Comparison of ENCODE assay signal across 8 cellular contexts in the genomic region with DNA sequence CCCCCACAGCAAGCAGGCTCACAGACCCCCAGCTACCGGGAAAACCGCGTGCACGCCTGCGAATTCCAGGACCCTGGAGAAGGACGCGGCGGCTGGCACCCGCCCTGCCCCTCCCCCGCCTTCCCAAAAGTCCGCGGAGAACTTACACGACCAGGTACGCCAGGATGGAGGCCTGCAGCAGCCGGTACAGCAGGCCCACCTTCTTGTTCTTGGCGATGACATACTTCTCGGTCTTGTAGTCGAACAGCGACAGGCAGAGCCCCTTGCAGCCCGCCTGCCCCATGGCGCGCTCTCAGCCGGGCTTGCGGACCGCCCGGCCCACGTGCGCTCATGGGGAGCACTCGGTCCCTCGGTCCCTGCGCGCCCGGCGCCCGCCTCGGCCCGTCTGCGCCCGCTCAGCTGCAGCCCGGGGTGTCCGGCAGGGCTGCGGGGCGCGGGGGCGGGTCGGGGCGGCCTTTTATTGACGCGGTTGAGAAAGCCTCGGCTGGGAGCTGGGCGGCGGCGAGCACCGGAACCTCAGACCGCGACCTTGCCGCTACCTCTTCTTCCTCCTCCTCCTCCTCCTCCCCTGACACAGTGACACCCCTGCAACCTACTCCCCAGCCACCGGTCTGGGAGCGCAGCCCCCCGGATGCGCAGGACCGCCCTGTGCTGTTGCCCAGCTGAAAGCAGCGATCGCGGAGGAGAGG. TPM values are rescaled to one million over a fixed set of nuclear protein-coding genes. Genes with fewer than 3 reads are reported as not detected.
DNase-seq lines count a peak whose midpoint lies in the region; ATAC-seq, FAIRE-seq and TF ChIP-seq lines count a peak whose summit lies in the region.
"Had no signal": no experiment of that assay in that cellular context is flagged by ENCODE, and none has a peak within 500 bp of the region (broad histone marks: within the 10 kb centered on the region; RNA-seq: fewer than 3 reads in every experiment).

A gene with protein sequence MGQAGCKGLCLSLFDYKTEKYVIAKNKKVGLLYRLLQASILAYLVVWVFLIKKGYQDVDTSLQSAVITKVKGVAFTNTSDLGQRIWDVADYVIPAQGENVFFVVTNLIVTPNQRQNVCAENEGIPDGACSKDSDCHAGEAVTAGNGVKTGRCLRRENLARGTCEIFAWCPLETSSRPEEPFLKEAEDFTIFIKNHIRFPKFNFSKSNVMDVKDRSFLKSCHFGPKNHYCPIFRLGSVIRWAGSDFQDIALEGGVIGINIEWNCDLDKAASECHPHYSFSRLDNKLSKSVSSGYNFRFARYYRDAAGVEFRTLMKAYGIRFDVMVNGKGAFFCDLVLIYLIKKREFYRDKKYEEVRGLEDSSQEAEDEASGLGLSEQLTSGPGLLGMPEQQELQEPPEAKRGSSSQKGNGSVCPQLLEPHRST (minus strand): TSS at position 433 of the 689 bp plus-strand sequence. CDS start 150 bp downstream, at position 283.

- H3K4me1 Mint-ChIP-seq in activated naive CD8-positive, alpha-beta T cell treated with anti-CD3 and anti-CD28 coated beads for 36 hours, result peaks cover 17% of the 10 kb centered on the region

- peaks cover 10% of the 10 kb centered on the region; the same call in 1 of the 2 replicates for H3F3A ChIP-seq in PC-9 (ENCODE audit: insufficient read depth, low read depth)
- no peaks in the 10 kb centered on the region for H3F3A ChIP-seq in smooth muscle cell (ENCODE audit: low read depth)

- H3K27me3 Mint-ChIP-seq in activated naive CD8-positive, alpha-beta T cell treated with anti-CD3 and anti-CD28 coated beads for 36 hours, result no peaks in the 10 kb centered on the region

- no peak within 1 kb of the TSS for H3K27ac ChIP-seq in PC-9
- H3K27ac ChIP-seq in smooth muscle cell (ENCODE audit: low read depth), result no peak within 1 kb of the TSS

- peaks cover 12% of the 10 kb centered on the region for H3K4me1 ChIP-seq in PC-9 (replicated peaks; ENCODE audit: insufficient read depth)
- no peaks in the 10 kb centered on the region for H3K4me1 ChIP-seq in smooth muscle cell (ENCODE audit: low read depth)

- H3K9me2 ChIP-seq in PC-9 (ENCODE audit: insufficient read depth), result no peaks in the 10 kb centered on the region

- intact Hi-C loops in PC-9 (cut with micrococcal nuclease; ENCODE audit: unreplicated experiment), result no loop called here

- H3K9me3 ChIP-seq in PC-9 (ENCODE audit: insufficient read depth, low read depth) (no peaks in the 10 kb centered on the region), smooth muscle cell (replicated peaks; ENCODE audit: low read depth) (no peaks in the 10 kb centered on the region)

- H3K79me2 ChIP-seq in PC-9 (ENCODE audit: low read depth) (peaks cover 35% of the 10 kb centered on the region), smooth muscle cell (ENCODE audit: low read depth) (no peaks in the 10 kb centered on the region)

- H3K36me3 ChIP-seq in PC-9 (ENCODE audit: low read depth) (no peaks in the 10 kb centered on the region), smooth muscle cell (ENCODE audit: low read depth) (no peaks in the 10 kb centered on the region)

- peak; percentile 48 for DNase-seq in GM19238 (ENCODE audit: insufficient read length, low spot score)
- peak in 1 of 2 experiments; percentile 36 for DNase-seq in PC-9
- DNase-seq in activated naive CD8-positive, alpha-beta T cell treated with anti-CD3 and anti-CD28 coated beads for 36 hours, result peak; percentile 61
- no peak for DNase-seq in smooth muscle cell (lab: John Stamatoyannopoulos, UW; ENCODE audit: unreplicated experiment)
- no peak for DNase-seq in HTR-8/SVneo (ENCODE audit: insufficient read length, low spot score)

- ATAC-seq in HG03442 (IDR thresholded peaks at IDR 0.05; ENCODE audit: unreplicated experiment), result no peak

- H3K4me3 ChIP-seq in PC-9 (peak within 1 kb of the TSS; percentile 71), iPS-11a (ENCODE audit: low read depth, low read length) (peak within 1 kb of the TSS; percentile 61), smooth muscle cell (peak within 1 kb of the TSS; percentile 56)

- peak within 1 kb of the TSS; percentile 90 for H3K27ac Mint-ChIP-seq in activated naive CD8-positive, alpha-beta T cell treated with anti-CD3 and anti-CD28 coated beads for 36 hours

- H3K27me3 ChIP-seq in PC-9 (ENCODE audit: insufficient read depth, low read depth) (no peaks in the 10 kb centered on the region), smooth muscle cell (ENCODE audit: low read depth) (peaks cover 58% of the 10 kb centered on the region)

- CTCF ChIA-PET in PC-9 (lab: Charles Lee), result interaction anchor here (0.6 kb wide), 2 partner anchors 59 to 556 kb away, joined by 5 to 6 read pairs; no protein-coding TSS in a partner anchor

- POLR2A ChIA-PET in PC-9 (lab: Charles Lee; ENCODE audit: unreplicated experiment), result interaction anchor here (0.6 to 0.7 kb wide), 3 partner anchors 15 to 270 kb away, joined by 3 read pairs; no protein-coding TSS in a partner anchor

- H3K4me3 Mint-ChIP-seq in activated naive CD8-positive, alpha-beta T cell treated with anti-CD3 and anti-CD28 coated beads for 36 hours, result peak within 1 kb of the TSS; percentile 90

- H3K36me3 Mint-ChIP-seq in activated naive CD8-positive, alpha-beta T cell treated with anti-CD3 and anti-CD28 coated beads for 36 hours, result no peaks in the 10 kb centered on the region

- no TSS peak for BruUV-seq in PC-9 (replicated peaks; lab: Mats Ljungman, UMichigan)

- H3K9me3 Mint-ChIP-seq in activated naive CD8-positive, alpha-beta T cell treated with anti-CD3 and anti-CD28 coated beads for 36 hours, result peaks cover 2% of the 10 kb centered on the region

- H2AFZ ChIP-seq in PC-9 (peak within 1 kb of the TSS; percentile 98), smooth muscle cell (ENCODE audit: low read depth) (no peak within 1 kb of the TSS)

- TF ChIP-seq CTCF in PC-9 (conservative IDR thresholded peaks at IDR 0.05) (no peak), smooth muscle cell (IDR thresholded peaks at IDR 0.05; ENCODE audit: borderline replicate concordance, insufficient read depth, poor library complexity, severe bottlenecking) (no peak)

- peak within 1 kb of the TSS; percentile 83 for H3K4me2 ChIP-seq in PC-9
- H3K4me2 ChIP-seq in smooth muscle cell, result peak within 1 kb of the TSS; percentile 97

- no peak within 1 kb of the TSS for H3K9ac ChIP-seq in smooth muscle cell (ENCODE audit: low read depth)

- WGBS in smooth muscle cell (ENCODE audit: low lambda C conversion rate), result 3% methylated on average over 59 of the region's 65 CpGs

- no peaks in the 10 kb centered on the region for H4K20me1 ChIP-seq in PC-9 (ENCODE audit: insufficient read depth)
- no peaks in the 10 kb centered on the region for H4K20me1 ChIP-seq in smooth muscle cell (ENCODE audit: low read depth)

- no peak for FAIRE-seq in HTR-8/SVneo (lab: Jason Lieb, UNC)
- FAIRE-seq: endometrium had no signal

RNA-seq across cellular contexts. Expression of the gene that starts here (rescaled TPM):
- total RNA-seq in PC-9 (2021), result 15.0 and 18.3 TPM in 2 replicates
- 10 to 100 TPM; 32.0 to 38.7 TPM for total RNA-seq in activated naive CD8-positive, alpha-beta T cell treated with anti-CD3 and anti-CD28 coated beads for 36 hours
- total RNA-seq in smooth muscle cell, result 0.72 TPM in 1 of 2 replicates, not detected in the other
- 0.59 TPM in 1 of 2 replicates, not detected in the other for polyA plus RNA-seq in smooth muscle cell

Comparison
In these comparisons a context has a peak if more than half of its experiments do, and no peak if none do; other contexts are left out.
1. DNase-seq: peak in GM19238 (single experiment) and activated naive CD8-positive, alpha-beta T cell treated with anti-CD3 and anti-CD28 coated beads for 36 hours (single experiment); none in smooth muscle cell (single experiment) and HTR-8/SVneo (single experiment).
2. Peak in every context shown above with its lines, with median percentiles within 50 percentile points of each other: H3K4me3 ChIP-seq.